16 cellular contexts compared by ENCODE assay signal in genomic region chr1:26213335-26213905, GRCh38. TPM values are rescaled to one million over a fixed set of nuclear protein-coding genes. Genes with fewer than 3 reads are reported as not detected.
DNase-seq lines count a peak whose midpoint lies in the region; TF ChIP-seq lines count a peak whose summit lies in the region.
"Had no signal": no experiment of that assay in that cellular context is flagged by ENCODE, and none has a peak within 500 bp of the region (broad histone marks: within the 10 kb centered on the region; RNA-seq: fewer than 3 reads in every experiment).

No MANE protein-coding gene starts in this region.

- CTCF ChIA-PET in HEK293T (lab: Yijun Ruan, JAX), result interaction anchor here (1.0 kb wide), 1 partner anchor 10 kb away, joined by 3 read pairs; no protein-coding TSS in a partner anchor

- intact Hi-C loops in posterior vena cava (cut with DNase I), result no loop called here

- POLR2A ChIA-PET in HEK293T (lab: Yijun Ruan, JAX), result no interaction called here

- peak; percentile 16 for DNase-seq in activated effector memory CD4-positive, alpha-beta T cell treated with anti-CD3 and anti-CD28 coated beads, Interleukin-2, amount 50 U/mL, for 16 hours
- DNase-seq in activated effector memory CD4-positive, alpha-beta T cell treated with Interleukin-2 at 50 U/mL for 16 hours, result no peak
- DNase-seq in HEK293T (ENCODE audit: extremely low spot score), result no peak
- DNase-seq in posterior vena cava (ENCODE audit: low spot score), result peak; percentile 10
- DNase-seq in activated naive CD4-positive, alpha-beta T cell treated with anti-CD3 and anti-CD28 coated beads, Interleukin-2, amount 50 U/mL, for 16 hours, result no peak
- no peak for DNase-seq in activated CD4-positive, alpha-beta T cell treated with anti-CD3 and anti-CD28 coated beads, Interleukin-2, amount 50 U/mL, for 4 hours
- DNase-seq: AML-193; Caco-2; Calu3; CD4-positive, alpha-beta T cell; CD8-positive, alpha-beta T cell; DMS79 treated with DMSO at 0.1 percent for 48 hours; GDM1 had no signal

TF ChIP-seq in HEK293T, 16 proteins besides CTCF, POLR2A, EP300 and RAD21:
- no peak for TF ChIP-seq SP1 (IDR thresholded peaks at IDR 0.05)
- TF ChIP-seq SUZ12 (IDR thresholded peaks at IDR 0.05), result no peak
- TF ChIP-seq FOXM1 (IDR thresholded peaks at IDR 0.05; ENCODE audit: borderline replicate concordance), result no peak
- no peak for TF ChIP-seq HDGF (IDR thresholded peaks at IDR 0.05; ENCODE audit: borderline replicate concordance)
- TF ChIP-seq ZNF384 (IDR thresholded peaks at IDR 0.05), result peak; percentile 50

RNA-seq across cellular contexts. Expression of gene CEP85, which starts 20.6 kb away (rescaled TPM):
- 1 to 10 TPM; 2.8 to 3.7 TPM for total RNA-seq in posterior vena cava

RNA-seq across cellular contexts. Expression of gene CATSPER4, which starts 23.0 kb away (rescaled TPM):
- not detected for total RNA-seq in posterior vena cava
- total RNA-seq: A172; B cell; Calu3; CD4-positive, alpha-beta T cell; CD8-positive, alpha-beta T cell; G401 had no signal

RNA-seq across cellular contexts. Expression of gene CNKSR1, which starts 36.1 kb away (rescaled TPM):
- 1 to 10 TPM in 1 of 2 donors, under 1 TPM in 1; 0.32 to 2.4 TPM for total RNA-seq in posterior vena cava
- total RNA-seq: A172, G401 had no signal

RNA-seq across cellular contexts. Expression of gene ZNF593OS, which starts 41.8 kb away (rescaled TPM):
- total RNA-seq in posterior vena cava, result not detected
- total RNA-seq: A172; B cell; Calu3; CD4-positive, alpha-beta T cell; CD8-positive, alpha-beta T cell; G401 had no signal

RNA-seq across cellular contexts. Expression of gene ZNF593, which starts 43.7 kb away (rescaled TPM):
- total RNA-seq in posterior vena cava, result 10 to 100 TPM; 14.9 to 17.6 TPM

Comparison
In these comparisons a context has a peak if more than half of its experiments do, and no peak if none do; other contexts are left out.
1. DNase-seq: peak in activated effector memory CD4-positive, alpha-beta T cell treated with anti-CD3 and anti-CD28 coated beads, Interleukin-2, amount 50 U/mL, for 16 hours (single experiment) and posterior vena cava (single experiment); none in activated effector memory CD4-positive, alpha-beta T cell treated with Interleukin-2 at 50 U/mL for 16 hours (single experiment), HEK293T (single experiment), activated naive CD4-positive, alpha-beta T cell treated with anti-CD3 and anti-CD28 coated beads, Interleukin-2, amount 50 U/mL, for 16 hours (single experiment) and activated CD4-positive, alpha-beta T cell treated with anti-CD3 and anti-CD28 coated beads, Interleukin-2, amount 50 U/mL, for 4 hours (0 of 2).